ENCODE assay signal across 10 cellular contexts in genomic region chr1:234965128-234965527, GRCh38.
DNase-seq lines count a peak whose midpoint lies in the region; ATAC-seq and TF ChIP-seq lines count a peak whose summit lies in the region.
"Had no signal": no experiment of that assay in that cellular context is flagged by ENCODE, and none has a peak within 500 bp of the region (broad histone marks: within the 10 kb centered on the region; RNA-seq: fewer than 3 reads in every experiment).

No MANE protein-coding gene starts in this region.

- peak overlapping the region; percentile 91 for H3K27ac Mint-ChIP-seq in T-helper 17 cell

- no peaks in the 10 kb centered on the region for H3K9me3 ChIP-seq in T-helper 17 cell (ENCODE audit: control insufficient read depth, low read length, poor library complexity, severe bottlenecking)

- H3K36me3 Mint-ChIP-seq in T-helper 17 cell (ENCODE audit: low read depth): no peaks in the 10 kb centered on the region

- ATAC-seq in T-helper 17 cell (no peak), GM21619 (IDR thresholded peaks at IDR 0.05; ENCODE audit: unreplicated experiment) (no peak), HG02885 (IDR thresholded peaks at IDR 0.05; ENCODE audit: poor library complexity, unreplicated experiment) (no peak)

- TF ChIP-seq CTCF in fibroblast of villous mesenchyme (IDR thresholded peaks at IDR 0.05; ENCODE audit: insufficient read depth, low read depth, low read length): no peak

- no peaks in the 10 kb centered on the region for H3K27me3 Mint-ChIP-seq in T-helper 17 cell

- H3K4me3 ChIP-seq in fibroblast of villous mesenchyme (ENCODE audit: low read depth, low read length): no peak overlapping the region

- H3K4me3 Mint-ChIP-seq in T-helper 17 cell: peak overlapping the region; percentile 77

- H3K4me1 Mint-ChIP-seq in T-helper 17 cell: peaks cover 52% of the 10 kb centered on the region

- peak; percentile 49 for DNase-seq in NK-92 treated with Interleukin-12 subunit alpha and Interleukin-12 subunit beta, amount 100 ng/mL, for 24 hours (lab: John Stamatoyannopoulos, UW)
- DNase-seq in NK-92 (lab: John Stamatoyannopoulos, UW; ENCODE audit: unreplicated experiment): no peak
- DNase-seq in T-helper 17 cell: no peak
- DNase-seq in fibroblast of villous mesenchyme (ENCODE audit: low read depth): peak; percentile 74
- DNase-seq in stimulated activated CD8-positive, alpha-beta memory T cell treated with anti-CD3 and anti-CD28 coated beads, Interleukin-4, amount 100 ng/mL, for 48 hours: peak; percentile 25
- no peak for DNase-seq in GM19240 (ENCODE audit: insufficient read length, low spot score)
- DNase-seq: activated CD4-positive, alpha-beta T cell treated with anti-CD3 and anti-CD28 coated beads, Interleukin-2, amount 50 U/mL, for 48 hours; NCI-H226 had no signal

Comparison
In these comparisons a context has a peak if more than half of its experiments do, and no peak if none do; other contexts are left out.
1. DNase-seq: peak in NK-92 treated with Interleukin-12 subunit alpha and Interleukin-12 subunit beta, amount 100 ng/mL, for 24 hours (single experiment), fibroblast of villous mesenchyme (single experiment) and stimulated activated CD8-positive, alpha-beta memory T cell treated with anti-CD3 and anti-CD28 coated beads, Interleukin-4, amount 100 ng/mL, for 48 hours (single experiment); none in NK-92 (single experiment), T-helper 17 cell (0 of 3) and GM19240 (single experiment).